20 cellular contexts compared by ENCODE assay signal in the genomic region with DNA sequence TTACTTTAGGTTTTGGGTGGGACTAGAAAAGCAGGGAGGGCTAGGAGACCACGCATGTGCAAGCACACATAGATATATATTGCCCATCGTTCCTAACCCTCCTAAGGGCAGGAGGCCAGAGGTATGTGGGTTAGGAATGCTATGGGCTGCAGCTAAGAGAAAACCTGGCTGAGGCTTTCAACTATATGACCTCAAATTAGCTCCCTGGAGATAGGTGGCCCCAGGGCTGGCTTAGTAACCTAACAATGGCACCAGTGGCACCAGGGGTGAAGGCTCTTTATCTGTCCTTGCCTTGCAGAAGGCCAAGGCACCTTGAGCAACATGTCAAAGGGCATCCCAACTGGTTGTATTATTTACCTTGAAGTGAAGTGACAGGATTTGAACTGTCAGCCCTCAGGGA.
"Had no signal": no experiment of that assay in that cellular context is flagged by ENCODE, and none has a peak within 500 bp of the region (broad histone marks: within the 10 kb centered on the region; RNA-seq: fewer than 3 reads in every experiment).

No MANE protein-coding gene starts in this region.

- H3K4me3 ChIP-seq: MG63 had no signal

- H3K9ac ChIP-seq: SK-N-SH had no signal

- H3K9me3 ChIP-seq: MG63, SK-N-SH had no signal

- DNase-seq: IMR-90, Karpas-422, MG63, NCI-H1092, NCI-H1105 treated with DMSO at 0.1 percent for 48 hours, NCI-H1417 treated with DMSO at 0.1 percent for 48 hours, NCI-H146, NCI-H1694 treated with DMSO at 0.1 percent for 48 hours, NCI-H1930, NCI-H2081, NCI-H2107, NCI-H2227 treated with DMSO at 0.1 percent for 48 hours, NCI-H524, NCI-H526 treated with DMSO at 0.1 percent for 48 hours, NCI-H774, RPMI8226, SHP77, SK-N-SH had no signal

- H3K27me3 ChIP-seq: MG63 had no signal

- FAIRE-seq: HepG2, RCC 7860 had no signal

- H3K36me3 ChIP-seq: MG63 had no signal

- H3K4me2 ChIP-seq: SK-N-SH had no signal
